ENCODE assay signal across 11 cellular contexts in the genomic region with DNA sequence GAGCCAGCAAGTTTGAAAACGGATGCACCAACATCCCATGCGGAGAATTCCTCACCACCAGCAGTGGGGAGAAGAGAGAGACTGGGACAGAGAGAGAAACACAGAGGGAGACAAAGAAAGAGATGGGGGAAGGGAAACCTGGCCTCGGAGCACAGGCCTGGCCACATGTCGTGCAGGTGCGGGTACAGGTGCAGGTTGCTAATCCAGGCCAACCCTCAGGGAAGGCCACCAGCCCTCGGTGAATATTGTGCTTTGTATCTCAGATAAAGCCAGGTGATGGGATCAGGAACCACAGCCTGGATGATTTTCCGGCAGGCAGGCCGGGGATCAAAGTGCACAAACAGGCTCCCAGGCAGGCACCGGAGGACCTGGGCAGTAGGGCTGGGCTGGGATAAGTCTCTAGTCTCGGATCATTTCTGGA. TPM values are rescaled to one million over a fixed set of nuclear protein-coding genes. Genes with fewer than 3 reads are reported as not detected.
A peak's percentile ranks its signal among the peaks of the same experiment; 100 is the strongest.
DNase-seq lines count a peak whose midpoint lies in the region; ATAC-seq, FAIRE-seq and TF ChIP-seq lines count a peak whose summit lies in the region.
"Had no signal": no experiment of that assay in that cellular context is flagged by ENCODE, and none has a peak within 500 bp of the region (broad histone marks: within the 10 kb centered on the region; RNA-seq: fewer than 3 reads in every experiment).

No MANE protein-coding gene starts in this region.

- no peak for TF ChIP-seq CTCF in SK-N-SH (IDR thresholded peaks at IDR 0.05)
- TF ChIP-seq CTCF in bronchial epithelial cell (IDR thresholded peaks at IDR 0.05; ENCODE audit: insufficient read depth, low read length, severe bottlenecking) = no peak
- no peak for TF ChIP-seq CTCF in thyroid gland (IDR thresholded peaks at IDR 0.05)

- TF ChIP-seq POLR2A in thyroid gland (IDR thresholded peaks at IDR 0.05) = no peak

- intact Hi-C loops in thyroid gland (cut with DNase I) = no loop called here

- no peaks in the 10 kb centered on the region for H3K79me1 ChIP-seq in mesenchymal stem cell (replicated peaks; ENCODE audit: low read length, poor library complexity, severe bottlenecking)

- H3K9me2 ChIP-seq in SK-N-SH = no peaks in the 10 kb centered on the region

- H4K20me1 ChIP-seq in SK-N-SH (ENCODE audit: insufficient read depth) = peaks cover 60% of the 10 kb centered on the region

- H3F3A ChIP-seq in SK-N-SH (replicated peaks; ENCODE audit: insufficient read depth) = peaks cover 38% of the 10 kb centered on the region

- no peak overlapping the region for H3K23ac ChIP-seq in mesenchymal stem cell (ENCODE audit: low read length in 2 of 2)

- POLR2A ChIA-PET in SK-N-SH (lab: Yijun Ruan, JAX) = no interaction called here

- no peak for TF ChIP-seq RAD21 in SK-N-SH (IDR thresholded peaks at IDR 0.05; ENCODE audit: low read length)

- peak; percentile 55 for FAIRE-seq in bronchial epithelial cell (lab: Jason Lieb, UNC)

- no peak overlapping the region for H2BK15ac ChIP-seq in mesenchymal stem cell (ENCODE audit: low read depth, poor library complexity, severe bottlenecking)

- CTCF ChIA-PET in SK-N-SH (lab: Yijun Ruan, JAX) = no interaction called here

- H2BK12ac ChIP-seq in mesenchymal stem cell (ENCODE audit: low read length in 2 of 2) = no peak overlapping the region

- H3K4ac ChIP-seq in mesenchymal stem cell (ENCODE audit: low read depth in 1 of 2, low read length in 2 of 2) = peak overlapping the region in 1 of 2 experiments; percentile 7

- peak overlapping the region; percentile 30 for H4K91ac ChIP-seq in mesenchymal stem cell (ENCODE audit: low read length)

- H2BK5ac ChIP-seq in mesenchymal stem cell (ENCODE audit: low read depth, low read length, poor library complexity, severe bottlenecking) = no peak overlapping the region

- H3K4me3 ChIP-seq in SK-N-SH (ENCODE audit: low read depth in 2 of 2, low read length in 1 of 2) = no peak overlapping the region
- H3K4me3 ChIP-seq in bronchial epithelial cell (ENCODE audit: low read depth, low read length) = no peak overlapping the region
- H3K4me3 ChIP-seq in mesenchymal stem cell (ENCODE audit: insufficient read depth in 1 of 2, low read depth in 1 of 2, low read length in 2 of 2) = no peak overlapping the region
- no peak overlapping the region for H3K4me3 ChIP-seq in thyroid gland (replicated peaks in 1 of 3)
- H3K4me3 ChIP-seq: dorsolateral prefrontal cortex, prostate gland had no signal

- no peak overlapping the region for H3K14ac ChIP-seq in mesenchymal stem cell (ENCODE audit: low read length in 2 of 2)

- H2AK5ac ChIP-seq in mesenchymal stem cell (ENCODE audit: low read length, severe bottlenecking) = peak overlapping the region; percentile 84

- no peak overlapping the region for H2BK120ac ChIP-seq in mesenchymal stem cell (ENCODE audit: low read depth, low read length)

- peaks cover 98% of the 10 kb centered on the region for H3K79me2 ChIP-seq in SK-N-SH (ENCODE audit: insufficient read depth)

- no peak for TF ChIP-seq EP300 in SK-N-SH (IDR thresholded peaks at IDR 0.05; ENCODE audit: borderline replicate concordance in 1 of 2, low read depth in 1 of 2, low read length in 1 of 2)

- H4K8ac ChIP-seq in mesenchymal stem cell (ENCODE audit: low read length) = peak overlapping the region; percentile 10

- peak overlapping the region in 1 of 2 experiments; percentile 0 for H3K18ac ChIP-seq in mesenchymal stem cell (ENCODE audit: low read depth in 1 of 2, low read length in 2 of 2)

- no peak overlapping the region for H2AFZ ChIP-seq in SK-N-SH (ENCODE audit: low read depth)
- H2AFZ ChIP-seq in mesenchymal stem cell (ENCODE audit: low read depth, low read length) = no peak overlapping the region

- H3K36me3 ChIP-seq in SK-N-SH (replicated peaks in 1 of 2; ENCODE audit: control insufficient read depth in 1 of 2, insufficient read depth in 2 of 2, low read length in 1 of 2) (peaks cover 0 to 7% of the 10 kb centered on the region in 2 experiments), bronchial epithelial cell (ENCODE audit: control insufficient read depth, insufficient read depth, low read length) (peaks cover 5% of the 10 kb centered on the region), mesenchymal stem cell (ENCODE audit: control insufficient read depth in 1 of 2, insufficient read depth in 2 of 2, low read depth in 1 of 2, low read length in 2 of 2) (peaks cover 45 to 46% of the 10 kb centered on the region in 2 experiments), thyroid gland (no peaks in the 10 kb centered on the region)
- H3K36me3 ChIP-seq: prostate gland had no signal

- H3K27me3 ChIP-seq in SK-N-SH (ENCODE audit: insufficient read depth) = no peaks in the 10 kb centered on the region
- H3K27me3 ChIP-seq in bronchial epithelial cell (ENCODE audit: control insufficient read depth, insufficient read depth, low read length) = no peaks in the 10 kb centered on the region
- H3K27me3 ChIP-seq in mesenchymal stem cell (ENCODE audit: control insufficient read depth in 1 of 2, insufficient read depth in 1 of 2, low read length in 2 of 2) = no peaks in the 10 kb centered on the region
- H3K27me3 ChIP-seq in thyroid gland = no peaks in the 10 kb centered on the region
- H3K27me3 ChIP-seq: dorsolateral prefrontal cortex had no signal

- no peak overlapping the region for H3K9ac ChIP-seq in SK-N-SH
- H3K9ac ChIP-seq in mesenchymal stem cell (ENCODE audit: low read length) = no peak overlapping the region

- WGBS in SK-N-SH (ENCODE audit: low lambda C conversion rate) = 95% methylated on average over 8 of the region's 10 CpGs
- 68% methylated on average over 10 of the region's 10 CpGs for WGBS in mesenchymal stem cell
- WGBS in thyroid gland, 2 donors = 89 to 94% methylated on average over 10 of the region's 10 CpGs

- DNase-seq in SK-N-SH = no peak
- DNase-seq in bronchial epithelial cell (ENCODE audit: low read depth) = no peak
- no peak for DNase-seq in mesenchymal stem cell
- DNase-seq in thyroid gland = no peak
- DNase-seq in NCI-H1694 treated with DMSO at 0.1 percent for 48 hours (lab: John Stamatoyannopoulos, UW) = no peak
- DNase-seq in DMS 273 treated with DMSO at 0.1 percent for 48 hours (lab: John Stamatoyannopoulos, UW) = no peak
- no peak for DNase-seq in medulla oblongata (ENCODE audit: extremely low spot score)
- DNase-seq: hypothalamus had no signal

- H3K9me3 ChIP-seq in SK-N-SH = no peaks in the 10 kb centered on the region
- no peaks in the 10 kb centered on the region for H3K9me3 ChIP-seq in mesenchymal stem cell (ENCODE audit: control insufficient read depth, low read length)
- H3K9me3 ChIP-seq in thyroid gland = no peaks in the 10 kb centered on the region
- H3K9me3 ChIP-seq: prostate gland had no signal

- H3K4me2 ChIP-seq in SK-N-SH (peak overlapping the region; percentile 93; the same call in 1 of the 2 replicates), mesenchymal stem cell (ENCODE audit: low read length, poor library complexity, severe bottlenecking) (peak overlapping the region; percentile 6)

- peak overlapping the region in 1 of 2 experiments; percentile 1; a peak in 1 of 4 replicates for H3K27ac ChIP-seq in SK-N-SH (ENCODE audit: low read depth in 2 of 2, low read length in 1 of 2)
- peak overlapping the region; percentile 83 for H3K27ac ChIP-seq in mesenchymal stem cell (ENCODE audit: low read length, poor library complexity, severe bottlenecking)
- peak overlapping the region; percentile 36 to 52 (median 49) for H3K27ac ChIP-seq in thyroid gland
- H3K27ac ChIP-seq: prostate gland had no signal

- H3K4me1 ChIP-seq in SK-N-SH (ENCODE audit: control insufficient read depth in 1 of 2, insufficient read depth in 2 of 2, low read depth in 1 of 2, low read length in 1 of 2) = peaks cover 7 to 37% of the 10 kb centered on the region in 2 experiments; a peak in 1 of 4 replicates
- peaks cover 51% of the 10 kb centered on the region for H3K4me1 ChIP-seq in mesenchymal stem cell (ENCODE audit: control insufficient read depth, insufficient read depth, low read depth, low read length)
- H3K4me1 ChIP-seq in thyroid gland = peaks cover 27 to 56% of the 10 kb centered on the region in 2 donors

- no peak for ATAC-seq in SK-N-SH treated with all-trans-retinoic acid at 6 μM for 48 hours

TF ChIP-seq in SK-N-SH, 30 proteins besides CTCF, POLR2A, EP300 and RAD21:
- TF ChIP-seq, protein P1, sequence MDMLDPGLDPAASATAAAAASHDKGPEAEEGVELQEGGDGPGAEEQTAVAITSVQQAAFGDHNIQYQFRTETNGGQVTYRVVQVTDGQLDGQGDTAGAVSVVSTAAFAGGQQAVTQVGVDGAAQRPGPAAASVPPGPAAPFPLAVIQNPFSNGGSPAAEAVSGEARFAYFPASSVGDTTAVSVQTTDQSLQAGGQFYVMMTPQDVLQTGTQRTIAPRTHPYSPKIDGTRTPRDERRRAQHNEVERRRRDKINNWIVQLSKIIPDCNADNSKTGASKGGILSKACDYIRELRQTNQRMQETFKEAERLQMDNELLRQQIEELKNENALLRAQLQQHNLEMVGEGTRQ (IDR thresholded peaks at IDR 0.05; ENCODE audit: borderline replicate concordance, low read depth, low read length) = no peak

TF ChIP-seq in SK-N-SH treated with all-trans-retinoic acid at 6 μM for 48 hours, 23 proteins besides CTCF, POLR2A, EP300 and RAD21 (continues in another document):
- TF ChIP-seq SNAI2 (CRISPR knock-in tag; IDR thresholded peaks at IDR 0.05) = no peak
- no peak for TF ChIP-seq RARB (CRISPR knock-in tag; IDR thresholded peaks at IDR 0.05)
- TF ChIP-seq, protein P2, sequence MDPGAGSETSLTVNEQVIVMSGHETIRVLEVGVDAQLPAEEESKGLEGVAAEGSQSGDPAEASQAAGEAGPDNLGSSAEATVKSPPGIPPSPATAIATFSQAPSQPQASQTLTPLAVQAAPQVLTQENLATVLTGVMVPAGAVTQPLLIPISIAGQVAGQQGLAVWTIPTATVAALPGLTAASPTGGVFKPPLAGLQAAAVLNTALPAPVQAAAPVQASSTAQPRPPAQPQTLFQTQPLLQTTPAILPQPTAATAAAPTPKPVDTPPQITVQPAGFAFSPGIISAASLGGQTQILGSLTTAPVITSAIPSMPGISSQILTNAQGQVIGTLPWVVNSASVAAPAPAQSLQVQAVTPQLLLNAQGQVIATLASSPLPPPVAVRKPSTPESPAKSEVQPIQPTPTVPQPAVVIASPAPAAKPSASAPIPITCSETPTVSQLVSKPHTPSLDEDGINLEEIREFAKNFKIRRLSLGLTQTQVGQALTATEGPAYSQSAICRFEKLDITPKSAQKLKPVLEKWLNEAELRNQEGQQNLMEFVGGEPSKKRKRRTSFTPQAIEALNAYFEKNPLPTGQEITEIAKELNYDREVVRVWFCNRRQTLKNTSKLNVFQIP (CRISPR knock-in tag; IDR thresholded peaks at IDR 0.05; ENCODE audit: borderline replicate concordance, low read depth) = no peak
- TF ChIP-seq TCF4 (CRISPR knock-in tag; IDR thresholded peaks at IDR 0.05; ENCODE audit: borderline replicate concordance) = no peak

RNA-seq across cellular contexts. Expression of a gene that starts 3.8 kb away (rescaled TPM):
- polyA plus RNA-seq in SK-N-SH (2012; rRNA removed) = 380 and 406 TPM in 2 replicates
- polyA plus RNA-seq in SK-N-SH (2012; cell fraction: cytosol; rRNA removed) = 236 and 359 TPM in 2 replicates
- polyA plus RNA-seq in SK-N-SH (2012; cell fraction: nucleus; rRNA removed) = 463 and 469 TPM in 2 replicates
- total RNA-seq in bronchial epithelial cell = 41.3 and 70.0 TPM in 2 replicates
- polyA plus RNA-seq in mesenchymal stem cell (2013, experiment 1 of 2) = 126 TPM
- 127 TPM for polyA plus RNA-seq in mesenchymal stem cell (2013, experiment 2 of 2)
- total RNA-seq in thyroid gland = 100 to 1,000 TPM; 145 to 197 (median 173) TPM
